Comparison of ENCODE assay signal across 9 cellular contexts in genomic region chr2:23524261-23524706, GRCh38.
DNase-seq lines count a peak whose midpoint lies in the region; ATAC-seq and TF ChIP-seq lines count a peak whose summit lies in the region.
"Had no signal": no experiment of that assay in that cellular context is flagged by ENCODE, and none has a peak within 500 bp of the region (broad histone marks: within the 10 kb centered on the region; RNA-seq: fewer than 3 reads in every experiment).

No MANE protein-coding gene starts in this region.

- no peaks in the 10 kb centered on the region for H3K9me2 ChIP-seq in hepatocyte (replicated peaks; ENCODE audit: insufficient read depth)

- H3K36me3 ChIP-seq in hepatocyte (replicated peaks; ENCODE audit: insufficient read depth, low read depth) = no peaks in the 10 kb centered on the region
- no peaks in the 10 kb centered on the region for H3K36me3 ChIP-seq in suprapubic skin

- peak overlapping the region; percentile 75 for H3K27ac ChIP-seq in hepatocyte
- peak overlapping the region; percentile 65 for H3K27ac ChIP-seq in suprapubic skin
- no peak overlapping the region for H3K27ac ChIP-seq in substantia nigra (ENCODE audit: low read depth, low read length, poor library complexity, severe bottlenecking)

- H2AFZ ChIP-seq in hepatocyte = no peak overlapping the region

- no peak overlapping the region for H3K4me3 ChIP-seq in hepatocyte
- no peak overlapping the region for H3K4me3 ChIP-seq in suprapubic skin

- no peaks in the 10 kb centered on the region for H3K36me3 Mint-ChIP-seq in activated CD8-positive, alpha-beta T cell treated with anti-CD3 and anti-CD28 coated beads, Interleukin-2, amount 10 ng/mL, durations not matched to agents 7 days and 5 days (ENCODE audit: low read depth)

- H3K4me1 ChIP-seq in hepatocyte (ENCODE audit: insufficient read depth) (peaks cover 20% of the 10 kb centered on the region), suprapubic skin (peaks cover 39% of the 10 kb centered on the region)

- H4K20me1 ChIP-seq in hepatocyte (ENCODE audit: insufficient read depth, poor library complexity, severe bottlenecking) = no peaks in the 10 kb centered on the region

- TF ChIP-seq CTCF in hepatocyte (IDR thresholded peaks at IDR 0.05; ENCODE audit: poor library complexity) = no peak
- no peak for TF ChIP-seq CTCF in suprapubic skin (IDR thresholded peaks at IDR 0.05)

- H3K27ac Mint-ChIP-seq in activated CD8-positive, alpha-beta T cell treated with anti-CD3 and anti-CD28 coated beads, Interleukin-2, amount 10 ng/mL, durations not matched to agents 7 days and 5 days = no peak overlapping the region

- no peak for ATAC-seq in activated CD8-positive, alpha-beta T cell treated with anti-CD3 and anti-CD28 coated beads, Interleukin-2, amount 10 ng/mL, durations not matched to agents 7 days and 5 days

- no peak overlapping the region for H3K4me3 Mint-ChIP-seq in activated CD8-positive, alpha-beta T cell treated with anti-CD3 and anti-CD28 coated beads, Interleukin-2, amount 10 ng/mL, durations not matched to agents 7 days and 5 days

- TF ChIP-seq POLR2A in suprapubic skin (IDR thresholded peaks at IDR 0.05) = no peak

- H3K4me2 ChIP-seq in hepatocyte = peak overlapping the region; percentile 33

- POLR2A ChIA-PET in activated CD8-positive, alpha-beta T cell treated with anti-CD3 and anti-CD28 coated beads, Interleukin-2, amount 10 ng/mL, durations not matched to agents 7 days and 5 days (lab: Charles Lee) = no interaction called here

- 73% methylated on average over 19 of the region's 19 CpGs for WGBS in hepatocyte (ENCODE audit: low lambda C conversion rate, missing lambda C conversion rate)
- 57% methylated on average over 7 of the region's 19 CpGs for WGBS in suprapubic skin

- peaks cover 6% of the 10 kb centered on the region for H3K27me3 Mint-ChIP-seq in activated CD8-positive, alpha-beta T cell treated with anti-CD3 and anti-CD28 coated beads, Interleukin-2, amount 10 ng/mL, durations not matched to agents 7 days and 5 days (ENCODE audit: low read depth)

- DNase-seq in HK-2 (ENCODE audit: unreplicated experiment) (peak; percentile 63), amniotic epithelial cell (ENCODE audit: low read depth) (peak; percentile 69), hepatocyte (ENCODE audit: low spot score) (no peak), suprapubic skin (ENCODE audit: low spot score in 2 of 2) (no peak), substantia nigra (lab: John Stamatoyannopoulos, UW) (no peak), NCI-H526 treated with DMSO at 0.1 percent for 48 hours (lab: John Stamatoyannopoulos, UW) (no peak), DMS53 (lab: John Stamatoyannopoulos, UW) (no peak)
- no peak for DNase-seq in activated CD8-positive, alpha-beta T cell treated with anti-CD3 and anti-CD28 coated beads, Interleukin-2, amount 10 ng/mL, durations not matched to agents 7 days and 5 days
- DNase-seq: activated CD4-positive, alpha-beta T cell treated with anti-CD3 and anti-CD28 coated beads, Interleukin-2, amount 50 U/mL, for 4 hours had no signal

- TF ChIP-seq EP300 in suprapubic skin (IDR thresholded peaks at IDR 0.05) = no peak

- H3K9me3 Mint-ChIP-seq in activated CD8-positive, alpha-beta T cell treated with anti-CD3 and anti-CD28 coated beads, Interleukin-2, amount 10 ng/mL, durations not matched to agents 7 days and 5 days (ENCODE audit: insufficient read depth) = no peaks in the 10 kb centered on the region

- H3K9me3 ChIP-seq in hepatocyte (ENCODE audit: low read depth) (no peaks in the 10 kb centered on the region), suprapubic skin (no peaks in the 10 kb centered on the region)

- H3K4me1 Mint-ChIP-seq in activated CD8-positive, alpha-beta T cell treated with anti-CD3 and anti-CD28 coated beads, Interleukin-2, amount 10 ng/mL, durations not matched to agents 7 days and 5 days (ENCODE audit: low read depth) = peaks cover 7% of the 10 kb centered on the region

- no peaks in the 10 kb centered on the region for H3K79me2 ChIP-seq in hepatocyte

- no peaks in the 10 kb centered on the region for H3K27me3 ChIP-seq in hepatocyte
- no peaks in the 10 kb centered on the region for H3K27me3 ChIP-seq in suprapubic skin

- CTCF ChIA-PET in activated CD8-positive, alpha-beta T cell treated with anti-CD3 and anti-CD28 coated beads, Interleukin-2, amount 10 ng/mL, durations not matched to agents 7 days and 5 days (lab: Charles Lee) = no interaction called here

Comparison
In these comparisons a context has a peak if more than half of its experiments do, and no peak if none do; other contexts are left out.
1. DNase-seq: peak in HK-2 (single experiment) and amniotic epithelial cell (single experiment); none in hepatocyte (single experiment), suprapubic skin (0 of 2), substantia nigra (0 of 49), NCI-H526 treated with DMSO at 0.1 percent for 48 hours (single experiment), DMS53 (single experiment) and activated CD8-positive, alpha-beta T cell treated with anti-CD3 and anti-CD28 coated beads, Interleukin-2, amount 10 ng/mL, durations not matched to agents 7 days and 5 days (single experiment).